In the genomic region with DNA sequence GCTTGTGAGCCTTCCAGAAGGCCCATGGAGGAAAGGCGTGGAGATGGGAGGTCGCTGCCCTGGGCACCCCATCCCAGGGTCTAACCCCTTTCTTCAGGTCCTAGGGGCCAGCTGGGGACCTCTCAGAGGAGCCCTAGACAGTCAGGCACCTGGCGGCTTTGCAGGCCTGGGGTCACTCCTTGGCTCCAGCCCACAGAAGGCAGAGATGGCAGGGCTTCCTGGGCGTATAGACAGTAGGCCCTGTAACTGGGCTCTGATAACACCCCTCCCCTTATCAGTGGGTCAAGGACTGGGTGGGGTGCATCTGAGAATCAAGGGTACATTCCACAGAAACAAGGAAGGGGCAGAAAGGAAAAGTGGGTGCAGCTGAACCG, we compare ENCODE assay signal across 1 cellular context.
TF ChIP-seq lines count a peak whose summit lies in the region.

No MANE protein-coding gene starts in this region.

TF ChIP-seq in H1, 55 proteins besides CTCF, POLR2A, EP300 and RAD21:
- no peak for TF ChIP-seq CREB1 (IDR thresholded peaks at IDR 0.05)
- no peak for TF ChIP-seq SIN3A (conservative IDR thresholded peaks at IDR 0.05 in 1 of 2, IDR thresholded peaks at IDR 0.05 in 1 of 2; ENCODE audit: low read depth in 1 of 2, low read length in 2 of 2)
- no peak for TF ChIP-seq CHD2 (IDR thresholded peaks at IDR 0.05; ENCODE audit: low read length)
- no peak for TF ChIP-seq KDM1A (IDR thresholded peaks at IDR 0.05; ENCODE audit: borderline replicate concordance, low read length)
- no peak for TF ChIP-seq JUN (IDR thresholded peaks at IDR 0.05; ENCODE audit: low read depth, low read length)
- TF ChIP-seq BRCA1 (IDR thresholded peaks at IDR 0.05; ENCODE audit: low read depth, low read length): no peak
